8 cellular contexts compared by ENCODE assay signal in genomic region chr7:130960208-130960988, GRCh38.
DNase-seq lines count a peak whose midpoint lies in the region; ATAC-seq, FAIRE-seq and TF ChIP-seq lines count a peak whose summit lies in the region.

No MANE protein-coding gene starts in this region.

- peak; percentile 61 for FAIRE-seq in A549 (lab: Jason Lieb, UNC)

- CTCF ChIA-PET in A549 (lab: Yijun Ruan, JAX) = interaction anchor here (0.6 to 13.8 kb wide), 35 partner anchors 10 to 110 kb away, joined by 3 to 110 read pairs (median 6); no protein-coding TSS in a partner anchor
- CTCF ChIA-PET in activated naive CD4-positive, alpha-beta T cell treated with anti-CD3 and anti-CD28 coated beads, Interleukin-2, amount 10 ng/mL, durations not matched to agents 7 days and 5 days (lab: Charles Lee) = interaction anchor here (0.7 to 7.2 kb wide), 14 partner anchors 13 to 80 kb away, joined by 3 to 54 read pairs (median 4); no protein-coding TSS in a partner anchor

- H3K27ac ChIP-seq in A549 (peak overlapping the region; percentile 94 to 96), uterus (peak overlapping the region; percentile 37 to 44)

- ATAC-seq in A549 (peak; percentile 80 to 90), GM18868 (IDR thresholded peaks at IDR 0.05; ENCODE audit: unreplicated experiment) (peak; percentile 23), HG03025 (IDR thresholded peaks at IDR 0.05; ENCODE audit: low FRiP score, unreplicated experiment) (no peak), GM21576 (IDR thresholded peaks at IDR 0.05; ENCODE audit: unreplicated experiment) (no peak)

- intact Hi-C loops in uterus (cut with DNase I; ENCODE audit: low total_unique reads) = no loop called here

- peak in 1 of 2 experiments; percentile 6; a peak in 1 of 5 replicates for TF ChIP-seq RAD21 in A549 (conservative IDR thresholded peaks at IDR 0.05 in 1 of 2, IDR thresholded peaks at IDR 0.05 in 1 of 2)

- peak overlapping the region; percentile 83 for H3K4me2 ChIP-seq in A549

- H3K9me3 Mint-ChIP-seq in activated naive CD4-positive, alpha-beta T cell treated with anti-CD3 and anti-CD28 coated beads, Interleukin-2, amount 10 ng/mL, durations not matched to agents 7 days and 5 days = no peaks in the 10 kb centered on the region
- peaks cover 0 to 1% (median 0%) of the 10 kb centered on the region in 6 donors for H3K9me3 Mint-ChIP-seq in immature natural killer cell

- H3K27ac Mint-ChIP-seq in activated naive CD4-positive, alpha-beta T cell treated with anti-CD3 and anti-CD28 coated beads, Interleukin-2, amount 10 ng/mL, durations not matched to agents 7 days and 5 days = peak overlapping the region; percentile 99
- H3K27ac Mint-ChIP-seq in immature natural killer cell = peak overlapping the region; percentile 82 to 97 (median 92)

- no peaks in the 10 kb centered on the region for H3K36me3 ChIP-seq in uterus

- no peaks in the 10 kb centered on the region for H3K9me3 ChIP-seq in A549
- no peaks in the 10 kb centered on the region for H3K9me3 ChIP-seq in uterus

- no peaks in the 10 kb centered on the region for H3K27me3 Mint-ChIP-seq in activated naive CD4-positive, alpha-beta T cell treated with anti-CD3 and anti-CD28 coated beads, Interleukin-2, amount 10 ng/mL, durations not matched to agents 7 days and 5 days
- peaks cover 5 to 11% (median 7%) of the 10 kb centered on the region in 3 donors for H3K27me3 Mint-ChIP-seq in immature natural killer cell (ENCODE audit: low read depth in 3 of 3)

- POLR2A ChIA-PET in A549 (lab: Yijun Ruan, JAX) = interaction anchor here (0.5 to 2.0 kb wide), 13 partner anchors 15 to 149 kb away, joined by 3 to 21 read pairs (median 6); no protein-coding TSS in a partner anchor

- H3K36me3 Mint-ChIP-seq in activated naive CD4-positive, alpha-beta T cell treated with anti-CD3 and anti-CD28 coated beads, Interleukin-2, amount 10 ng/mL, durations not matched to agents 7 days and 5 days = peaks cover 41% of the 10 kb centered on the region
- H3K36me3 Mint-ChIP-seq in immature natural killer cell = peaks cover 0 to 8% (median 7%) of the 10 kb centered on the region in 3 donors

- H3K4me1 ChIP-seq in A549 (peaks cover 84% of the 10 kb centered on the region), uterus (peaks cover 0 to 13% of the 10 kb centered on the region in 2 donors)

- TF ChIP-seq POLR2A in A549 (IDR thresholded peaks at IDR 0.05; ENCODE audit: low read length) = no peak
- no peak for TF ChIP-seq POLR2A in uterus (IDR thresholded peaks at IDR 0.05)

- peak overlapping the region; percentile 44 for H3K4me3 ChIP-seq in A549
- H3K4me3 ChIP-seq in uterus = no peak overlapping the region

- peaks cover 55% of the 10 kb centered on the region for H3K4me1 Mint-ChIP-seq in activated naive CD4-positive, alpha-beta T cell treated with anti-CD3 and anti-CD28 coated beads, Interleukin-2, amount 10 ng/mL, durations not matched to agents 7 days and 5 days
- H3K4me1 Mint-ChIP-seq in immature natural killer cell = peaks cover 72 to 81% of the 10 kb centered on the region in 2 donors

- no peak; the same call in 2 of the 3 replicates for TF ChIP-seq CTCF in A549 (IDR thresholded peaks at IDR 0.05)
- no peak for TF ChIP-seq CTCF in uterus (IDR thresholded peaks at IDR 0.05)

- H3K27me3 ChIP-seq in uterus = no peaks in the 10 kb centered on the region

- WGBS in A549 (ENCODE audit: missing lambda C conversion rate) = 2% methylated on average over 6 of the region's 6 CpGs

- DNase-seq in A549 (ENCODE audit: low read depth in 1 of 2, low spot score in 1 of 2) (peak; percentile 59 to 89), M059J (ENCODE audit: low read depth) (peak; percentile 99), immature natural killer cell (peak in 2 of 3 donors; percentile 34 to 50), uterus (no peak)
- DNase-seq in activated naive CD4-positive, alpha-beta T cell treated with anti-CD3 and anti-CD28 coated beads, Interleukin-2, amount 10 ng/mL, durations not matched to agents 7 days and 5 days = peak; percentile 59

- H3K4me3 Mint-ChIP-seq in activated naive CD4-positive, alpha-beta T cell treated with anti-CD3 and anti-CD28 coated beads, Interleukin-2, amount 10 ng/mL, durations not matched to agents 7 days and 5 days = peak overlapping the region; percentile 90
- H3K4me3 Mint-ChIP-seq in immature natural killer cell = peak overlapping the region; percentile 68 to 91 (median 82)

- peak; percentile 74 to 80; a peak in 3 of 5 replicates for TF ChIP-seq EP300 in A549 (IDR thresholded peaks at IDR 0.05)

TF ChIP-seq in A549, 52 proteins besides CTCF, POLR2A, EP300 and RAD21 (continues in another document):
- no peak for TF ChIP-seq HEYL (CRISPR knock-in tag; IDR thresholded peaks at IDR 0.05)
- TF ChIP-seq JUN (IDR thresholded peaks at IDR 0.05) = peak; percentile 64 to 76; a peak in 2 of 5 replicates
- TF ChIP-seq MYC (IDR thresholded peaks at IDR 0.05; ENCODE audit: borderline replicate concordance, low read length) = peak; percentile 69; the same call in 1 of the 2 replicates
- no peak for TF ChIP-seq HOXB13 (CRISPR knock-in tag; IDR thresholded peaks at IDR 0.05; ENCODE audit: low read depth)
- no peak for TF ChIP-seq HOXB5 (CRISPR knock-in tag; IDR thresholded peaks at IDR 0.05)
- TF ChIP-seq ESRRA (IDR thresholded peaks at IDR 0.05; ENCODE audit: borderline replicate concordance, low read length) = no peak
- no peak for TF ChIP-seq NPAS2 (CRISPR knock-in tag; IDR thresholded peaks at IDR 0.05; ENCODE audit: borderline replicate concordance)
- TF ChIP-seq FOSB (CRISPR knock-in tag; IDR thresholded peaks at IDR 0.05) = no peak
- no peak for TF ChIP-seq FOXS1 (CRISPR knock-in tag; IDR thresholded peaks at IDR 0.05)
- TF ChIP-seq ZSCAN20 (CRISPR knock-in tag; IDR thresholded peaks at IDR 0.05) = 0 out of 2 replicates have a peak, but pooled peaks have one; percentile 16
- peak; percentile 81 for TF ChIP-seq JUNB (IDR thresholded peaks at IDR 0.05)
- no peak for TF ChIP-seq CHD4 (IDR thresholded peaks at IDR 0.05; ENCODE audit: borderline replicate concordance)
- no peak for TF ChIP-seq CHD2 (IDR thresholded peaks at IDR 0.05; ENCODE audit: low read length, partially characterized antibody)
- TF ChIP-seq ZNF302 (CRISPR knock-in tag; IDR thresholded peaks at IDR 0.05) = no peak
- TF ChIP-seq ZFP36 (IDR thresholded peaks at IDR 0.05; ENCODE audit: borderline replicate concordance, partially characterized antibody) = no peak
- TF ChIP-seq ELK1 (IDR thresholded peaks at IDR 0.05; ENCODE audit: low read depth, low read length) = no peak
- TF ChIP-seq KDM1A (IDR thresholded peaks at IDR 0.05; ENCODE audit: low read depth) = no peak
- TF ChIP-seq CEBPB (IDR thresholded peaks at IDR 0.05) = peak; percentile 72 to 92
- peak; percentile 12; the same call in 1 of the 3 replicates for TF ChIP-seq SMC3 (IDR thresholded peaks at IDR 0.05)
- TF ChIP-seq BHLHE40 (IDR thresholded peaks at IDR 0.05; ENCODE audit: low read depth, low read length) = no peak
- no peak for TF ChIP-seq HDAC2 (IDR thresholded peaks at IDR 0.05)
- peak; percentile 63 for TF ChIP-seq MAFK (IDR thresholded peaks at IDR 0.05; ENCODE audit: partially characterized antibody)
- no peak for TF ChIP-seq PHF8 (IDR thresholded peaks at IDR 0.05; ENCODE audit: borderline replicate concordance, low read depth)
- no peak for TF ChIP-seq EHF (CRISPR knock-in tag; IDR thresholded peaks at IDR 0.05)
- TF ChIP-seq BCL3 (IDR thresholded peaks at IDR 0.05) = peak; percentile 81; the same call in 2 of the 3 replicates
- no peak for TF ChIP-seq E2F6 (IDR thresholded peaks at IDR 0.05; ENCODE audit: borderline replicate concordance, low read depth)
- TF ChIP-seq RARB (CRISPR knock-in tag; IDR thresholded peaks at IDR 0.05) = no peak
- TF ChIP-seq ATOH8 (CRISPR knock-in tag; IDR thresholded peaks at IDR 0.05; ENCODE audit: low read depth) = no peak
- no peak for TF ChIP-seq MAZ (IDR thresholded peaks at IDR 0.05; ENCODE audit: borderline replicate concordance, low read depth, low read length)
- TF ChIP-seq MAX (IDR thresholded peaks at IDR 0.05) = peak; percentile 80

Comparison
In these comparisons a context has a peak if more than half of its experiments do, and no peak if none do; other contexts are left out.
1. ATAC-seq: peak in A549 (2 of 2) and GM18868 (single experiment); none in HG03025 (single experiment) and GM21576 (single experiment).
2. DNase-seq: peak in A549 (2 of 2), M059J (single experiment), activated naive CD4-positive, alpha-beta T cell treated with anti-CD3 and anti-CD28 coated beads, Interleukin-2, amount 10 ng/mL, durations not matched to agents 7 days and 5 days (single experiment) and immature natural killer cell (2 of 3); none in uterus (0 of 2).